Comparison of ENCODE assay signal across 11 cellular contexts in genomic region chr3:129723558-129724324, GRCh38.
A peak's percentile ranks its signal among the peaks of the same experiment; 100 is the strongest.
DNase-seq lines count a peak whose midpoint lies in the region; ATAC-seq, FAIRE-seq and TF ChIP-seq lines count a peak whose summit lies in the region.
"Had no signal": no experiment of that assay in that cellular context is flagged by ENCODE, and none has a peak within 500 bp of the region (broad histone marks: within the 10 kb centered on the region; RNA-seq: fewer than 3 reads in every experiment).

No MANE protein-coding gene starts in this region.

- H3K4me3 ChIP-seq in mesenchymal stem cell (ENCODE audit: insufficient read depth in 1 of 2, low read depth in 1 of 2, low read length in 2 of 2): peak overlapping the region in 1 of 2 experiments; percentile 58
- peak overlapping the region; percentile 30 for H3K4me3 ChIP-seq in thoracic aorta
- no peak overlapping the region for H3K4me3 ChIP-seq in Karpas-422 (ENCODE audit: low read length)

- H3K4ac ChIP-seq in mesenchymal stem cell (ENCODE audit: low read depth in 1 of 2, low read length in 2 of 2): no peak overlapping the region

- H3K36me3 ChIP-seq in mesenchymal stem cell (ENCODE audit: control insufficient read depth in 1 of 2, insufficient read depth in 2 of 2, low read depth in 1 of 2, low read length in 2 of 2) (no peaks in the 10 kb centered on the region), thoracic aorta (no peaks in the 10 kb centered on the region), Karpas-422 (ENCODE audit: insufficient read depth, low read length) (no peaks in the 10 kb centered on the region)

- peaks cover 30% of the 10 kb centered on the region for H3K79me1 ChIP-seq in mesenchymal stem cell (replicated peaks; ENCODE audit: low read length, poor library complexity, severe bottlenecking)

- H2AFZ ChIP-seq in mesenchymal stem cell (ENCODE audit: low read depth, low read length): no peak overlapping the region
- no peak overlapping the region for H2AFZ ChIP-seq in Karpas-422 (ENCODE audit: low read length)

- H3K4me1 Mint-ChIP-seq in endothelial cell (ENCODE audit: unreplicated experiment): peaks cover 13% of the 10 kb centered on the region

- no peak overlapping the region for H2BK12ac ChIP-seq in mesenchymal stem cell (ENCODE audit: low read length in 2 of 2)

- no peak overlapping the region for H2BK5ac ChIP-seq in mesenchymal stem cell (ENCODE audit: low read depth, low read length, poor library complexity, severe bottlenecking)

- no peak overlapping the region for H2BK15ac ChIP-seq in mesenchymal stem cell (ENCODE audit: low read depth, poor library complexity, severe bottlenecking)

- no peak overlapping the region for H2AK5ac ChIP-seq in mesenchymal stem cell (ENCODE audit: low read length, severe bottlenecking)

- peak overlapping the region; percentile 60 for H4K8ac ChIP-seq in mesenchymal stem cell (ENCODE audit: low read length)

- ATAC-seq in thoracic aorta (ENCODE audit: insufficient number of reproducible peaks, low FRiP score, low read depth): peak; percentile 87

- TF ChIP-seq CTCF in endothelial cell (IDR thresholded peaks at IDR 0.05; ENCODE audit: unreplicated experiment) (no peak), thoracic aorta (IDR thresholded peaks at IDR 0.05) (no peak)

- H4K20me1 ChIP-seq in Karpas-422 (ENCODE audit: insufficient read depth, low read depth, low read length): no peaks in the 10 kb centered on the region

- peak overlapping the region; percentile 75 for H3K27ac Mint-ChIP-seq in endothelial cell (ENCODE audit: unreplicated experiment)
- H3K27ac Mint-ChIP-seq: T-helper 1 cell treated with Interleukin-12 subunit alpha and Interleukin-12 subunit beta and Interleukin-4 antibody, amounts not matched to agents 30 μg/mL and 1 μg/mL, for 36 hours had no signal

- H3K36me3 Mint-ChIP-seq in endothelial cell (ENCODE audit: low read depth, unreplicated experiment): no peaks in the 10 kb centered on the region

- 82% methylated on average over 5 of the region's 6 CpGs for WGBS in mesenchymal stem cell

- H3K27ac ChIP-seq in mesenchymal stem cell (ENCODE audit: low read length, poor library complexity, severe bottlenecking): peak overlapping the region; percentile 5
- no peak overlapping the region for H3K27ac ChIP-seq in thoracic aorta
- no peak overlapping the region; the same call in 1 of the 2 replicates for H3K27ac ChIP-seq in Karpas-422 (ENCODE audit: low read length)

- no peak for FAIRE-seq in urothelium cell line (lab: Jason Lieb, UNC)

- H2BK120ac ChIP-seq in mesenchymal stem cell (ENCODE audit: low read depth, low read length): no peak overlapping the region

- H3K9me3 ChIP-seq in mesenchymal stem cell (ENCODE audit: control insufficient read depth, low read length) (no peaks in the 10 kb centered on the region), thoracic aorta (no peaks in the 10 kb centered on the region), Karpas-422 (ENCODE audit: low read length) (no peaks in the 10 kb centered on the region)

- H3K9me3 Mint-ChIP-seq in endothelial cell (ENCODE audit: unreplicated experiment): no peaks in the 10 kb centered on the region
- H3K9me3 Mint-ChIP-seq: central memory CD8-positive, alpha-beta T cell; T-helper 1 cell treated with Interleukin-12 subunit alpha and Interleukin-12 subunit beta and Interleukin-4 antibody, amounts not matched to agents 30 μg/mL and 1 μg/mL, for 36 hours had no signal

- H4K91ac ChIP-seq in mesenchymal stem cell (ENCODE audit: low read length): no peak overlapping the region

- DNase-seq in M059J (ENCODE audit: low read depth) (peak; percentile 62), endothelial cell (ENCODE audit: low spot score) (no peak), mesenchymal stem cell (peak; percentile 69), thoracic aorta (ENCODE audit: low spot score) (no peak), Karpas-422 (no peak), NCI-H69 (lab: John Stamatoyannopoulos, UW) (no peak), NCI-H1694 (lab: John Stamatoyannopoulos, UW) (no peak), urothelium cell line (ENCODE audit: low spot score) (no peak)
- DNase-seq: stimulated activated CD4-positive, alpha-beta T cell treated with anti-CD3 and anti-CD28 coated beads, Interleukin-2, amount 100 ng/mL, for 24 hours had no signal

- H3K79me2 ChIP-seq in Karpas-422 (ENCODE audit: low read length): peaks cover 88% of the 10 kb centered on the region

- H3K18ac ChIP-seq in mesenchymal stem cell (ENCODE audit: low read depth in 1 of 2, low read length in 2 of 2): peak overlapping the region in 1 of 2 experiments; percentile 66

- peak overlapping the region; percentile 86 for H3K9ac ChIP-seq in mesenchymal stem cell (ENCODE audit: low read length)
- H3K9ac ChIP-seq in Karpas-422 (ENCODE audit: low read length): no peak overlapping the region

- no peak overlapping the region for H3K23ac ChIP-seq in mesenchymal stem cell (ENCODE audit: low read length in 2 of 2)

- no peak overlapping the region for H3K14ac ChIP-seq in mesenchymal stem cell (ENCODE audit: low read length in 2 of 2)

- peaks cover 2% of the 10 kb centered on the region for H3K4me1 ChIP-seq in mesenchymal stem cell (ENCODE audit: control insufficient read depth, insufficient read depth, low read depth, low read length)
- H3K4me1 ChIP-seq in thoracic aorta (ENCODE audit: control insufficient read depth in 1 of 2, low read depth in 2 of 2): peaks cover 2 to 20% of the 10 kb centered on the region in 2 donors
- H3K4me1 ChIP-seq in Karpas-422 (ENCODE audit: low read length): peaks cover 25% of the 10 kb centered on the region

- H3K9me2 ChIP-seq in Karpas-422 (replicated peaks; ENCODE audit: insufficient read depth, low read length): no peaks in the 10 kb centered on the region

- H3K4me2 ChIP-seq in mesenchymal stem cell (ENCODE audit: low read length, poor library complexity, severe bottlenecking) (no peak overlapping the region), Karpas-422 (ENCODE audit: low read depth, low read length, poor library complexity, severe bottlenecking) (no peak overlapping the region)

- H3K4me3 Mint-ChIP-seq in endothelial cell (ENCODE audit: unreplicated experiment): no peak overlapping the region
- H3K4me3 Mint-ChIP-seq: central memory CD8-positive, alpha-beta T cell; T-helper 1 cell treated with Interleukin-12 subunit alpha and Interleukin-12 subunit beta and Interleukin-4 antibody, amounts not matched to agents 30 μg/mL and 1 μg/mL, for 36 hours had no signal

- H3K27me3 Mint-ChIP-seq in endothelial cell (ENCODE audit: unreplicated experiment): no peaks in the 10 kb centered on the region
- H3K27me3 Mint-ChIP-seq: central memory CD8-positive, alpha-beta T cell had no signal

- H3K27me3 ChIP-seq in mesenchymal stem cell (ENCODE audit: control insufficient read depth in 1 of 2, insufficient read depth in 1 of 2, low read length in 2 of 2) (no peaks in the 10 kb centered on the region), thoracic aorta (replicated peaks; ENCODE audit: insufficient read depth) (no peaks in the 10 kb centered on the region), Karpas-422 (ENCODE audit: low read length) (no peaks in the 10 kb centered on the region)

Comparison
In these comparisons a context has a peak if more than half of its experiments do, and no peak if none do; other contexts are left out.
1. DNase-seq: peak in M059J (single experiment) and mesenchymal stem cell (single experiment); none in endothelial cell (single experiment), thoracic aorta (single experiment), Karpas-422 (single experiment), NCI-H69 (single experiment), NCI-H1694 (single experiment) and urothelium cell line (single experiment).